In genomic region chr1:144413404-144414118, GRCh38 we compare ENCODE assay signal across 11 cellular contexts. TPM values are rescaled to one million over a fixed set of nuclear protein-coding genes. Genes with fewer than 3 reads are reported as not detected.
DNase-seq lines count a peak whose midpoint lies in the region; ATAC-seq, FAIRE-seq and TF ChIP-seq lines count a peak whose summit lies in the region.
"Not testable (repeated sequence)": the region's sequence is repeated elsewhere in the genome, so short reads cannot be mapped to it uniquely, and the experiment has no call there.
"Had no signal": no experiment of that assay in that cellular context is flagged by ENCODE, and none has a peak within 500 bp of the region (broad histone marks: within the 10 kb centered on the region; RNA-seq: fewer than 3 reads in every experiment).

No MANE protein-coding gene starts in this region.

- not testable (repeated sequence) for H3K4me1 ChIP-seq in A549; Karpas-422 (ENCODE audit: low read length); mesenchymal stem cell (ENCODE audit: control insufficient read depth, insufficient read depth, low read depth, low read length); sigmoid colon

- not testable (repeated sequence) for H2BK12ac ChIP-seq in mesenchymal stem cell (ENCODE audit: low read length in 2 of 2)

- peak overlapping the region; percentile 93 for H3K27ac Mint-ChIP-seq in activated CD4-positive, alpha-beta T cell treated with anti-CD3 and anti-CD28 coated beads, Interleukin-2, amount 10 ng/mL, durations not matched to agents 7 days and 5 days
- H3K27ac Mint-ChIP-seq in MCF 10A (ENCODE audit: low read depth, unreplicated experiment): peak overlapping the region; percentile 99

- not testable (repeated sequence) for H3K4ac ChIP-seq in mesenchymal stem cell (ENCODE audit: low read depth in 1 of 2, low read length in 2 of 2)

- H3K4me3 ChIP-seq in A549: peak overlapping the region; percentile 51
- H3K4me3 ChIP-seq in Karpas-422 (ENCODE audit: low read length): peak overlapping the region; percentile 59
- peak overlapping the region; percentile 57 for H3K4me3 ChIP-seq in fibroblast of pulmonary artery (replicated peaks; ENCODE audit: low read depth, low read length)
- H3K4me3 ChIP-seq in mesenchymal stem cell (ENCODE audit: insufficient read depth in 1 of 2, low read depth in 1 of 2, low read length in 2 of 2): peak overlapping the region in 1 of 2 experiments; percentile 73
- peak overlapping the region; percentile 29 to 54 (median 48) for H3K4me3 ChIP-seq in sigmoid colon

- not testable (repeated sequence) for H2BK15ac ChIP-seq in mesenchymal stem cell (ENCODE audit: low read depth, poor library complexity, severe bottlenecking)

- POLR2A ChIA-PET in A549 (lab: Yijun Ruan, JAX); activated CD4-positive, alpha-beta T cell treated with anti-CD3 and anti-CD28 coated beads, Interleukin-2, amount 10 ng/mL, durations not matched to agents 7 days and 5 days (lab: Charles Lee): not testable (repeated sequence)
- POLR2A ChIA-PET in MCF 10A (lab: Yijun Ruan, JAX): interaction anchor here (0.6 kb wide), 1 partner anchor 138 kb away, joined by 3 read pairs; no protein-coding TSS in a partner anchor

- not testable (repeated sequence) for H3K36me3 Mint-ChIP-seq in activated CD4-positive, alpha-beta T cell treated with anti-CD3 and anti-CD28 coated beads, Interleukin-2, amount 10 ng/mL, durations not matched to agents 7 days and 5 days (ENCODE audit: low read depth); MCF 10A (ENCODE audit: insufficient read depth, unreplicated experiment)

- intact Hi-C loops in MCF 10A (cut with micrococcal nuclease); sigmoid colon (cut with DNase I): not testable (repeated sequence)

- not testable (repeated sequence) for H2AFZ ChIP-seq in Karpas-422 (ENCODE audit: low read length); mesenchymal stem cell (ENCODE audit: low read depth, low read length)

- not testable (repeated sequence) for FAIRE-seq in A549 (lab: Jason Lieb, UNC)

- H3K27ac ChIP-seq in A549 (peak overlapping the region; percentile 80 to 91; a peak in 5 of 6 replicates), mesenchymal stem cell (ENCODE audit: low read length, poor library complexity, severe bottlenecking) (peak overlapping the region; percentile 49), sigmoid colon (peak overlapping the region; percentile 79 to 86 (median 82))
- not testable (repeated sequence) for H3K27ac ChIP-seq in Karpas-422 (ENCODE audit: low read length)

- H3K4me1 Mint-ChIP-seq in activated CD4-positive, alpha-beta T cell treated with anti-CD3 and anti-CD28 coated beads, Interleukin-2, amount 10 ng/mL, durations not matched to agents 7 days and 5 days; MCF 10A (ENCODE audit: insufficient read depth, unreplicated experiment): not testable (repeated sequence)

- H4K8ac ChIP-seq in mesenchymal stem cell (ENCODE audit: low read length): not testable (repeated sequence)

- H3K4me2 ChIP-seq in A549 (peak overlapping the region; percentile 74), Karpas-422 (ENCODE audit: low read depth, low read length, poor library complexity, severe bottlenecking) (peak overlapping the region; percentile 68), mesenchymal stem cell (ENCODE audit: low read length, poor library complexity, severe bottlenecking) (peak overlapping the region; percentile 72)

- not testable (repeated sequence) for H3K79me2 ChIP-seq in Karpas-422 (ENCODE audit: low read length)

- H3K36me3 ChIP-seq in Karpas-422 (ENCODE audit: insufficient read depth, low read length); mesenchymal stem cell (ENCODE audit: control insufficient read depth in 1 of 2, insufficient read depth in 2 of 2, low read depth in 1 of 2, low read length in 2 of 2); sigmoid colon: not testable (repeated sequence)

- not testable (repeated sequence) for TF ChIP-seq CTCF in A549 (IDR thresholded peaks at IDR 0.05); MCF 10A (IDR thresholded peaks at IDR 0.05; ENCODE audit: unreplicated experiment); fibroblast of pulmonary artery (IDR thresholded peaks at IDR 0.05; ENCODE audit: low read length, missing control alignments); sigmoid colon (IDR thresholded peaks at IDR 0.05)

- not testable (repeated sequence) for BruUV-seq in MCF 10A (replicated peaks; lab: Mats Ljungman, UMichigan)

- DNase-seq in A549 (ENCODE audit: low read depth in 1 of 2, low spot score in 1 of 2); Karpas-422; activated CD4-positive, alpha-beta T cell treated with anti-CD3 and anti-CD28 coated beads, Interleukin-2, amount 10 ng/mL, durations not matched to agents 7 days and 5 days; MCF 10A (ENCODE audit: unreplicated experiment); fibroblast of pulmonary artery (ENCODE audit: low read depth); mesenchymal stem cell; sigmoid colon: not testable (repeated sequence)

- not testable (repeated sequence) for TF ChIP-seq RAD21 in A549 (conservative IDR thresholded peaks at IDR 0.05 in 1 of 2, IDR thresholded peaks at IDR 0.05 in 1 of 2)

- 66% methylated on average over 6 of the region's 26 CpGs for WGBS in A549 (ENCODE audit: missing lambda C conversion rate)
- no CpG with 5 or more reads among the region's 26 CpGs for WGBS in mesenchymal stem cell
- 32 to 64% methylated on average over 16 to 18 of the region's 26 CpGs for WGBS in sigmoid colon, 2 donors

- peak overlapping the region; percentile 85 for H3K4me3 Mint-ChIP-seq in activated CD4-positive, alpha-beta T cell treated with anti-CD3 and anti-CD28 coated beads, Interleukin-2, amount 10 ng/mL, durations not matched to agents 7 days and 5 days
- H3K4me3 Mint-ChIP-seq in MCF 10A (ENCODE audit: unreplicated experiment): peak overlapping the region; percentile 76

- H3K9me3 Mint-ChIP-seq in activated CD4-positive, alpha-beta T cell treated with anti-CD3 and anti-CD28 coated beads, Interleukin-2, amount 10 ng/mL, durations not matched to agents 7 days and 5 days; MCF 10A (ENCODE audit: unreplicated experiment): not testable (repeated sequence)

- H2AK5ac ChIP-seq in mesenchymal stem cell (ENCODE audit: low read length, severe bottlenecking): not testable (repeated sequence)

- not testable (repeated sequence) for H3K9me3 ChIP-seq in A549; Karpas-422 (ENCODE audit: low read length); mesenchymal stem cell (ENCODE audit: control insufficient read depth, low read length); sigmoid colon

- CTCF ChIA-PET in A549 (lab: Yijun Ruan, JAX); activated CD4-positive, alpha-beta T cell treated with anti-CD3 and anti-CD28 coated beads, Interleukin-2, amount 10 ng/mL, durations not matched to agents 7 days and 5 days (lab: Charles Lee); MCF 10A (lab: Yijun Ruan, JAX): not testable (repeated sequence)

- not testable (repeated sequence) for H4K20me1 ChIP-seq in Karpas-422 (ENCODE audit: insufficient read depth, low read depth, low read length)

- H4K91ac ChIP-seq in mesenchymal stem cell (ENCODE audit: low read length): not testable (repeated sequence)

- H3K23ac ChIP-seq in mesenchymal stem cell (ENCODE audit: low read length in 2 of 2): not testable (repeated sequence)

- not testable (repeated sequence) for H3K79me1 ChIP-seq in mesenchymal stem cell (replicated peaks; ENCODE audit: low read length, poor library complexity, severe bottlenecking)

- not testable (repeated sequence) for H2BK120ac ChIP-seq in mesenchymal stem cell (ENCODE audit: low read depth, low read length)

- not testable (repeated sequence) for H2BK5ac ChIP-seq in mesenchymal stem cell (ENCODE audit: low read depth, low read length, poor library complexity, severe bottlenecking)

- ATAC-seq in A549: peak in 1 of 2 experiments; percentile 2; a peak in 2 of 6 replicates
- peak; percentile 11 for ATAC-seq in GM21423 (IDR thresholded peaks at IDR 0.05; ENCODE audit: unreplicated experiment)

- not testable (repeated sequence) for H3K18ac ChIP-seq in mesenchymal stem cell (ENCODE audit: low read depth in 1 of 2, low read length in 2 of 2)

- H3K9me2 ChIP-seq in Karpas-422 (replicated peaks; ENCODE audit: insufficient read depth, low read length): not testable (repeated sequence)

- not testable (repeated sequence) for H3K27me3 ChIP-seq in Karpas-422 (ENCODE audit: low read length); mesenchymal stem cell (ENCODE audit: control insufficient read depth in 1 of 2, insufficient read depth in 1 of 2, low read length in 2 of 2); sigmoid colon

- TF ChIP-seq POLR2A in A549 (IDR thresholded peaks at IDR 0.05; ENCODE audit: low read length); sigmoid colon (IDR thresholded peaks at IDR 0.05): not testable (repeated sequence)

- H3K27me3 Mint-ChIP-seq in activated CD4-positive, alpha-beta T cell treated with anti-CD3 and anti-CD28 coated beads, Interleukin-2, amount 10 ng/mL, durations not matched to agents 7 days and 5 days; MCF 10A (ENCODE audit: insufficient read depth, unreplicated experiment): not testable (repeated sequence)

- H3K9ac ChIP-seq in Karpas-422 (ENCODE audit: low read length) (peak overlapping the region; percentile 49), mesenchymal stem cell (ENCODE audit: low read length) (peak overlapping the region; percentile 81)

- TF ChIP-seq EP300 in A549 (IDR thresholded peaks at IDR 0.05); sigmoid colon (IDR thresholded peaks at IDR 0.05): not testable (repeated sequence)

- not testable (repeated sequence) for H3K14ac ChIP-seq in mesenchymal stem cell (ENCODE audit: low read length in 2 of 2)

RNA-seq across cellular contexts. Expression of gene PPIAL4E, which starts 40.1 kb away (rescaled TPM):
- polyA plus RNA-seq in A549 (2011; rRNA removed) (not detected in 2 replicates), A549 (2017; fragmentation: RNase III; extraction: RNeasy Plus Mini Kit Qiagen cat#74134 plus additional on column Dnase treatment) (not detected in 3 replicates), sigmoid colon (under 1 TPM in 1 of 3 donors, not detected in 2; 0.17 TPM)
- polyA plus RNA-seq in A549 (2012; cell fraction: cytosol; rRNA removed): not detected in 2 replicates
- not detected in 2 replicates for polyA plus RNA-seq in A549 (2012; cell fraction: nucleus; rRNA removed)
- polyA minus RNA-seq in A549 (2011; rRNA and poly(A)+ RNA removed): not detected in 2 replicates
- not detected in 2 replicates for total RNA-seq in Karpas-422 (2014; rRNA removed; shearing (Covaris generic); ENCODE audit: low replicate concordance)
- total RNA-seq in activated CD4-positive, alpha-beta T cell treated with anti-CD3 and anti-CD28 coated beads, Interleukin-2, amount 10 ng/mL, durations not matched to agents 7 days and 5 days: under 1 TPM; 0.84 to 0.96 TPM
- total RNA-seq in MCF 10A (2022) (not detected in 2 replicates), sigmoid colon (not detected)
- polyA plus RNA-seq in mesenchymal stem cell (2013, experiment 1 of 2): not detected
- polyA plus RNA-seq in mesenchymal stem cell (2013, experiment 2 of 2): not detected
- total RNA-seq: A172; body of pancreas; T-helper 2 cell treated with Interferon-gamma antibody and Interleukin-4, amounts not matched to agents 100 ng/mL and 5 ng/mL, for 36 hours had no signal

RNA-seq across cellular contexts. Expression of gene NBPF15, which starts 47.9 kb away (rescaled TPM):
- 47.3 and 50.7 TPM in 2 replicates for polyA plus RNA-seq in A549 (2011; rRNA removed)
- polyA plus RNA-seq in A549 (2012; cell fraction: cytosol; rRNA removed): 19.4 and 19.8 TPM in 2 replicates
- 49.2 and 55.1 TPM in 2 replicates for polyA plus RNA-seq in A549 (2012; cell fraction: nucleus; rRNA removed)
- polyA plus RNA-seq in A549 (2017; fragmentation: RNase III; extraction: RNeasy Plus Mini Kit Qiagen cat#74134 plus additional on column Dnase treatment): 21.0 to 22.8 TPM (median 22.5 TPM) in 3 replicates
- 37.9 and 46.9 TPM in 2 replicates for polyA minus RNA-seq in A549 (2011; rRNA and poly(A)+ RNA removed)
- total RNA-seq in Karpas-422 (2014; rRNA removed; shearing (Covaris generic); ENCODE audit: low replicate concordance): 30.4 and 47.8 TPM in 2 replicates
- total RNA-seq in activated CD4-positive, alpha-beta T cell treated with anti-CD3 and anti-CD28 coated beads, Interleukin-2, amount 10 ng/mL, durations not matched to agents 7 days and 5 days: 10 to 100 TPM; 64.3 to 77.7 TPM
- total RNA-seq in MCF 10A (2022): 158 and 162 TPM in 2 replicates
- polyA plus RNA-seq in mesenchymal stem cell (2013, experiment 1 of 2): 26.9 TPM
- 26.8 TPM for polyA plus RNA-seq in mesenchymal stem cell (2013, experiment 2 of 2)
- 10 to 100 TPM; 16.4 to 23.0 (median 19.3) TPM for total RNA-seq in sigmoid colon
- polyA plus RNA-seq in sigmoid colon: 10 to 100 TPM in 1 of 3 donors, 1 to 10 TPM in 2; 3.0 to 10.1 (median 5.4) TPM
